In genomic region chr4:149719357-149719756, GRCh38 we compare ENCODE assay signal across 29 cellular contexts.
"Had no signal": no experiment of that assay in that cellular context is flagged by ENCODE, and none has a peak within 500 bp of the region (broad histone marks: within the 10 kb centered on the region; RNA-seq: fewer than 3 reads in every experiment).

No MANE protein-coding gene starts in this region.

- DNase-seq: activated CD4-positive, alpha-beta memory T cell treated with anti-CD3 and anti-CD28 coated beads, Interleukin-2, amount 10 ng/mL, durations not matched to agents 7 days and 5 days; activated CD4-positive, alpha-beta T cell treated with anti-CD3 and anti-CD28 coated beads for 1 hour; activated CD4-positive, alpha-beta T cell treated with anti-CD3 and anti-CD28 coated beads for 48 hours; activated CD4-positive, CD25-positive, alpha-beta regulatory T cell; activated CD8-positive, alpha-beta memory T cell treated with anti-CD3 and anti-CD28 coated beads for 24 hours; activated CD8-positive, alpha-beta memory T cell treated with anti-CD3 and anti-CD28 coated beads, Interleukin-2, amount 10 ng/mL, durations not matched to agents 7 days and 5 days; activated CD8-positive, alpha-beta memory T cell treated with anti-CD3 and anti-CD28 coated beads, Interleukin-2, amount 50 U/mL, for 48 hours; activated effector memory CD4-positive, alpha-beta T cell treated with Interleukin-2 at 50 U/mL for 16 hours; activated naive CD4-positive, alpha-beta T cell treated with anti-CD3 and anti-CD28 coated beads, Interleukin-2, amount 10 ng/mL, durations not matched to agents 7 days and 5 days; activated naive CD8-positive, alpha-beta T cell treated with anti-CD3 and anti-CD28 coated beads, Interleukin-2, amount 50 U/mL, for 24 hours; activated T-cell treated with anti-CD3 and anti-CD28 coated beads, Interleukin-2, amount 50 U/mL, for 48 hours; amniotic stem cell; aorta; NCI-H1048; NCI-H1436 treated with DMSO at 0.1 percent for 48 hours; NCI-H1694 treated with DMSO at 0.1 percent for 48 hours; NCI-H2029; NCI-H510A; NCI-H526; NCI-H748 treated with DMSO at 0.1 percent for 48 hours; NK-92 treated with Interleukin-12 subunit alpha and Interleukin-12 subunit beta, amount 100 ng/mL, for 24 hours; PC-3; SIG-M5; T-cell; T-helper 17 cell; WERI-Rb-1 had no signal

- H3K4me3 ChIP-seq: cardiac muscle cell had no signal

- ATAC-seq: activated CD8-positive, alpha-beta memory T cell treated with anti-CD3 and anti-CD28 coated beads, Interleukin-2, amount 10 ng/mL, durations not matched to agents 7 days and 5 days; activated naive CD8-positive, alpha-beta T cell treated with anti-CD3 and anti-CD28 coated beads, Interleukin-2, amount 50 U/mL, for 24 hours; PC-3; Right ventricle myocardium inferior; SK-N-SH treated with all-trans-retinoic acid at 6 μM for 48 hours; T-cell; T-helper 17 cell had no signal
